In genomic region chr3:114554716-114555115, GRCh38 we compare ENCODE assay signal across 13 cellular contexts.
"Had no signal": no experiment of that assay in that cellular context is flagged by ENCODE, and none has a peak within 500 bp of the region (broad histone marks: within the 10 kb centered on the region; RNA-seq: fewer than 3 reads in every experiment).

No MANE protein-coding gene starts in this region.

- H3K27me3 ChIP-seq: foreskin keratinocyte, right atrium auricular region had no signal

- H3K27ac ChIP-seq: foreskin keratinocyte, lower lobe of right lung had no signal

- FAIRE-seq: small intestine had no signal

- H3K9me3 ChIP-seq: lower lobe of right lung, right atrium auricular region had no signal

- H3K36me3 ChIP-seq: lower lobe of right lung, right atrium auricular region had no signal

- H3K4me1 ChIP-seq: lower lobe of right lung had no signal

- DNase-seq: activated CD4-positive, alpha-beta T cell treated with anti-CD3 and anti-CD28 coated beads, Interleukin-2, amount 50 U/mL, for 1 hour; activated naive CD8-positive, alpha-beta T cell treated with anti-CD3 and anti-CD28 coated beads for 36 hours; amygdala; cerebellar nuclear complex; endodermal cell; foreskin keratinocyte; left cardiac atrium; lower lobe of right lung; occipital lobe; small intestine; stimulated activated naive CD8-positive, alpha-beta T cell treated with anti-CD3 and anti-CD28 coated beads, Interleukin-15, Interleukin-2, amounts not matched to agents 100 U/mL and 50 U/mL, for 24 hours; trophoblast cell had no signal

- H3K4me3 ChIP-seq: lower lobe of right lung, right atrium auricular region had no signal
